ENCODE assay signal across 21 cellular contexts in genomic region chr7:87882538-87882937, GRCh38.
"Had no signal": no experiment of that assay in that cellular context is flagged by ENCODE, and none has a peak within 500 bp of the region (broad histone marks: within the 10 kb centered on the region; RNA-seq: fewer than 3 reads in every experiment).

No MANE protein-coding gene starts in this region.

- H3K4me3 ChIP-seq: dorsolateral prefrontal cortex, lower lobe of right lung, ovary, psoas muscle, sigmoid colon, testis, tibial artery had no signal

- H3K4me3 Mint-ChIP-seq: memory B cell; natural killer cell; stimulated activated effector memory CD8-positive, alpha-beta T cell treated with anti-CD3 and anti-CD28 coated beads, Interleukin-12 subunit alpha, Interleukin-12 subunit beta, amount 100 ng/mL, for 72 hours; type B pancreatic cell had no signal

- H3K27ac Mint-ChIP-seq: memory B cell; natural killer cell; stimulated activated effector memory CD8-positive, alpha-beta T cell treated with anti-CD3 and anti-CD28 coated beads, Interleukin-12 subunit alpha, Interleukin-12 subunit beta, amount 100 ng/mL, for 72 hours; type B pancreatic cell had no signal

- H3K27ac ChIP-seq: dorsolateral prefrontal cortex, lower lobe of right lung, ovary, psoas muscle, sigmoid colon, testis, tibial artery had no signal

- H3K9me3 Mint-ChIP-seq: memory B cell; natural killer cell; stimulated activated effector memory CD8-positive, alpha-beta T cell treated with anti-CD3 and anti-CD28 coated beads, Interleukin-12 subunit alpha, Interleukin-12 subunit beta, amount 100 ng/mL, for 72 hours; type B pancreatic cell had no signal

- H3K4me1 ChIP-seq: testis had no signal

- ATAC-seq: left ventricle myocardium superior; lower lobe of right lung; natural killer cell; psoas muscle; right cardiac atrium; stimulated activated effector memory CD8-positive, alpha-beta T cell treated with anti-CD3 and anti-CD28 coated beads, Interleukin-12 subunit alpha, Interleukin-12 subunit beta, amount 100 ng/mL, for 72 hours; stimulated activated naive CD8-positive, alpha-beta T cell treated with anti-CD3 and anti-CD28 coated beads, Interleukin-15, Interleukin-2, amounts not matched to agents 100 U/mL and 50 U/mL, for 24 hours had no signal

- DNase-seq: cortex of kidney; dorsolateral prefrontal cortex; effector CD4-positive, alpha-beta T cell; left ventricle myocardium superior; lower lobe of right lung; natural killer cell; occipital lobe; ovary; posterior cingulate gyrus; psoas muscle; right cardiac atrium; sigmoid colon; stimulated activated CD4-positive, alpha-beta T cell treated with anti-CD3 and anti-CD28 coated beads, Interleukin-2, amount 100 ng/mL, for 24 hours; stimulated activated CD4-positive, alpha-beta T cell treated with anti-CD3 and anti-CD28 coated beads, Interleukin-4, amount 100 ng/mL, for 24 hours; stimulated activated naive CD8-positive, alpha-beta T cell treated with anti-CD3 and anti-CD28 coated beads, Interleukin-15, Interleukin-2, amounts not matched to agents 100 U/mL and 50 U/mL, for 24 hours; substantia nigra; testis; tibial artery had no signal

- H3K27me3 Mint-ChIP-seq: memory B cell, type B pancreatic cell had no signal

- H3K36me3 ChIP-seq: ovary had no signal

- H3K27me3 ChIP-seq: dorsolateral prefrontal cortex, ovary, sigmoid colon, testis, tibial artery had no signal

- H3K9me3 ChIP-seq: lower lobe of right lung, ovary, psoas muscle, sigmoid colon, testis, tibial artery had no signal

- H3K4me1 Mint-ChIP-seq: stimulated activated effector memory CD8-positive, alpha-beta T cell treated with anti-CD3 and anti-CD28 coated beads, Interleukin-12 subunit alpha, Interleukin-12 subunit beta, amount 100 ng/mL, for 72 hours had no signal
